In the genomic region with DNA sequence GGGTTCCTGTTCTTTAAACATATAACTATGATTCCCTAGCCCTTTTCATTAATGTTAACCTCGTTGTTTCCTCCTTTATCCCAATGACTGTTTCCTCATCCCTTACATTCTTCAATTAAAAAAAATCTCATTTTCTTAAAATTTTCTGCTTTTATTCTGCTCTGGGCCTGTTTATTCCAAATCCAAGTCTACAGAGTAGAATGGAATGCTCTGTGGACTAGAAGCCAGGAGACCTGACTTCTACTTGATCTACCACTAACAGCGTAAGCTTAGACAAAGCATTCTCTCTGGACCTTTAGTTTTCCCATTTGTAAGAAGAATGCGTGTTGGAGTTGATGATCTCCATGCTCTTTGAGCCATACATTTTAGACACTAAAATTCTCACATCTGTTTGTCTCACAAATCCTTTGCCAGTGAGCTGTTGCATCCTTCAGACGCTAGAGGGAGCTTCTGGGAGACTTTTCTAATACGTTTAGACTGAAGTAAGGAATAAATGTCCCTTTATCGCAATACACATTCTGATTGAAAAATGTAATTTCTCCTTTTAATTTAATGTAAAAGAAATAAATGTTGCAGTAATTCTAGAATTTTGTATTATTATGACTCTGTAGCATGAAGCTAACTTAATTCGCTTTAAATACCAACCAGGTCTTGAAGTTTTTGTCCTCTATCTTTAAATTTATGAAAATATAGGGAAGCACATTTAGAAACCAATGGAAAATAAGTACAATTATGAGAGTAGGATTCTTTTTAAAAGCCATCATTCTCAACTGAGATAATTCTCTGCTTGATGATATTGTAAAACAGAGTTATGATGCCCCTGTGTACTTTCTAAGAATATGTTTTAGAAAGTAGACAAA, we compare ENCODE assay signal across 8 cellular contexts. TPM values are rescaled to one million over a fixed set of nuclear protein-coding genes. Genes with fewer than 3 reads are reported as not detected.
DNase-seq lines count a peak whose midpoint lies in the region; ATAC-seq, FAIRE-seq and TF ChIP-seq lines count a peak whose summit lies in the region.

No MANE protein-coding gene starts in this region.

- CTCF ChIA-PET in AG04449 (lab: Yijun Ruan, JAX) (interaction anchor here (0.8 to 8.0 kb wide), 19 partner anchors 9 to 1561 kb away, joined by 3 to 140 read pairs (median 4); a partner anchor contains a TSS), endothelial cell of umbilical vein (lab: Charles Lee) (interaction anchor here (0.5 to 5.3 kb wide), 32 partner anchors 9 to 1564 kb away, joined by 3 to 120 read pairs (median 4); a partner anchor contains a TSS)

- DNase-seq in AG04449 (ENCODE audit: low read depth, low spot score) (peak; percentile 17), GM10266 (ENCODE audit: extremely low spot score) (peak; percentile 59), HFF-Myc (ENCODE audit: extremely low read depth, low read depth) (peak; percentile 44), MM.1S (peak; percentile 83), SK-MEL-5 (ENCODE audit: low read depth, low spot score) (peak; percentile 85), endothelial cell of umbilical vein (ENCODE audit: low read depth, low spot score) (peak; percentile 64), naive B cell (peak; percentile 19), ecto neural progenitor cell (ENCODE audit: low spot score) (no peak)

- TF ChIP-seq CTCF in AG04449 (IDR thresholded peaks at IDR 0.05; ENCODE audit: insufficient read depth, low read length, missing control alignments) (peak; percentile 77), GM10266 (IDR thresholded peaks at IDR 0.05; ENCODE audit: control insufficient read depth, insufficient read depth, low read depth, missing control alignments) (peak; percentile 98), HFF-Myc (IDR thresholded peaks at IDR 0.05; ENCODE audit: low read depth, low read length, missing control alignments) (peak; percentile 87), MM.1S (IDR thresholded peaks at IDR 0.05; ENCODE audit: low read length) (peak; percentile 98), endothelial cell of umbilical vein (IDR thresholded peaks at IDR 0.05; ENCODE audit: extremely low read depth in 1 of 2, insufficient read depth in 1 of 2, low read depth in 1 of 2, low read length in 2 of 2) (peak; percentile 77 to 78)

- H3K4me3 ChIP-seq in AG04449 (ENCODE audit: low read depth, low read length) (no peak overlapping the region), HFF-Myc (replicated peaks; ENCODE audit: low read depth, low read length) (no peak overlapping the region), MM.1S (ENCODE audit: low read length) (no peak overlapping the region), endothelial cell of umbilical vein (replicated peaks in 1 of 3; ENCODE audit: insufficient read depth in 1 of 3, low read depth in 1 of 3, low read length in 3 of 3) (no peak overlapping the region)

- dilution Hi-C loops in endothelial cell of umbilical vein (cut with MboI; ENCODE audit: extremely low pct_ligation_motif_present, low sequenced_read_pairs) = no loop called here

- no peak overlapping the region for H3K27ac Mint-ChIP-seq in naive B cell

- H3K9me3 ChIP-seq in MM.1S (replicated peaks; ENCODE audit: insufficient read depth, low read length) (no peaks in the 10 kb centered on the region), endothelial cell of umbilical vein (replicated peaks; ENCODE audit: control insufficient read depth, insufficient read depth, low read length) (no peaks in the 10 kb centered on the region)

- H3K79me2 ChIP-seq in MM.1S (ENCODE audit: low read length) (no peaks in the 10 kb centered on the region), endothelial cell of umbilical vein (ENCODE audit: control insufficient read depth, insufficient read depth, low read length) (no peaks in the 10 kb centered on the region)

- no peaks in the 10 kb centered on the region for H3K4me1 Mint-ChIP-seq in naive B cell

- POLR2A ChIA-PET in AG04449 (lab: Yijun Ruan, JAX) (no interaction called here), endothelial cell of umbilical vein (lab: Charles Lee) (no interaction called here)

- H3K4me1 ChIP-seq in MM.1S (ENCODE audit: low read length) (no peaks in the 10 kb centered on the region), endothelial cell of umbilical vein (ENCODE audit: control insufficient read depth, extremely low read depth, insufficient read depth, low read length) (no peaks in the 10 kb centered on the region)

- H4K20me1 ChIP-seq in MM.1S (ENCODE audit: insufficient read depth, low read length) = no peaks in the 10 kb centered on the region
- no peaks in the 10 kb centered on the region for H4K20me1 ChIP-seq in endothelial cell of umbilical vein (replicated peaks; ENCODE audit: control insufficient read depth, extremely low read depth, insufficient read depth, low read length)

- peak; percentile 64 for FAIRE-seq in endothelial cell of umbilical vein (lab: Jason Lieb, UNC)

- H2AFZ ChIP-seq in MM.1S (ENCODE audit: low read length) (no peak overlapping the region), endothelial cell of umbilical vein (ENCODE audit: low read depth, low read length) (no peak overlapping the region)

- no peak overlapping the region for H3K27ac ChIP-seq in MM.1S (ENCODE audit: low read length)
- H3K27ac ChIP-seq in endothelial cell of umbilical vein (ENCODE audit: insufficient read depth, low read depth, low read length) = no peak overlapping the region

- intact Hi-C loops in endothelial cell of umbilical vein (cut with micrococcal nuclease) = loop anchor here (1.0 to 10.0 kb wide), 3 partner anchors 166 to 1560 kb away; no protein-coding TSS in a partner anchor

- H3K27me3 ChIP-seq in MM.1S (replicated peaks; ENCODE audit: insufficient read depth, low read length) = no peaks in the 10 kb centered on the region
- H3K27me3 ChIP-seq in endothelial cell of umbilical vein (ENCODE audit: control insufficient read depth in 2 of 2, insufficient read depth in 2 of 2, low read length in 2 of 2) = no peaks in the 10 kb centered on the region

- peaks cover 4 to 8% (median 6%) of the 10 kb centered on the region in 3 donors for H3K27me3 Mint-ChIP-seq in naive B cell

- H3K4me2 ChIP-seq in MM.1S (ENCODE audit: low read depth, low read length) = no peak overlapping the region
- H3K4me2 ChIP-seq in endothelial cell of umbilical vein (ENCODE audit: insufficient read depth, low read length) = no peak overlapping the region

- in situ Hi-C loops in SK-MEL-5 (cut with HindIII; ENCODE audit: low pct_unique_long_range_greater_than_20kb, low sequenced_read_pairs) = no loop called here

- no peaks in the 10 kb centered on the region for H3F3A ChIP-seq in MM.1S (ENCODE audit: insufficient read depth, low read length)

- H3K9me2 ChIP-seq in MM.1S (replicated peaks; ENCODE audit: insufficient read depth, low read length) = no peaks in the 10 kb centered on the region

- no peaks in the 10 kb centered on the region for H3K36me3 Mint-ChIP-seq in naive B cell

- H3K4me3 Mint-ChIP-seq in naive B cell = no peak overlapping the region

- no peaks in the 10 kb centered on the region for H3K36me3 ChIP-seq in MM.1S (replicated peaks; ENCODE audit: insufficient read depth, low read length)
- H3K36me3 ChIP-seq in endothelial cell of umbilical vein (ENCODE audit: control insufficient read depth in 2 of 2, extremely low read depth in 1 of 2, insufficient read depth in 2 of 2, low read length in 2 of 2) = no peaks in the 10 kb centered on the region

- H3K9ac ChIP-seq in MM.1S (ENCODE audit: low read length) = no peak overlapping the region
- no peak overlapping the region for H3K9ac ChIP-seq in endothelial cell of umbilical vein (replicated peaks; ENCODE audit: extremely low read depth, insufficient read depth, low read length)

- ATAC-seq in naive B cell (ENCODE audit: low read depth in 2 of 2) = no peak

- H3K9me1 ChIP-seq in endothelial cell of umbilical vein (replicated peaks; ENCODE audit: control insufficient read depth, extremely low read depth, insufficient read depth, low read length) = no peaks in the 10 kb centered on the region

- BruUV-seq in endothelial cell of umbilical vein (replicated peaks; lab: Mats Ljungman, UMichigan) = no TSS peak

- H3K9me3 Mint-ChIP-seq in naive B cell = no peaks in the 10 kb centered on the region

- no peak for TF ChIP-seq POLR2A in endothelial cell of umbilical vein (IDR thresholded peaks at IDR 0.05; ENCODE audit: low read depth, low read length)

TF ChIP-seq in endothelial cell of umbilical vein, 7 proteins besides CTCF, POLR2A, EP300 and RAD21:
- TF ChIP-seq FOS (IDR thresholded peaks at IDR 0.05; ENCODE audit: borderline replicate concordance, insufficient read depth, low read length) (no peak), JUN (IDR thresholded peaks at IDR 0.05; ENCODE audit: borderline replicate concordance, insufficient read depth, insufficient read length, low read depth) (no peak), POLR2AphosphoS5 (IDR thresholded peaks at IDR 0.05; ENCODE audit: insufficient read depth, low read depth, low read length) (no peak), EZH2 (IDR thresholded peaks at IDR 0.05; ENCODE audit: borderline replicate concordance, low read depth, low read length, severe bottlenecking) (no peak), MYC (IDR thresholded peaks at IDR 0.05; ENCODE audit: low read depth, low read length) (no peak)

RNA-seq across cellular contexts. Expression of a gene that starts 21.7 kb away (rescaled TPM):
- not detected in 2 replicates for total RNA-seq in SK-MEL-5 (2014; rRNA removed; shearing (Covaris generic))
- polyA plus RNA-seq in SK-MEL-5 (2015; cell fraction: cytosol; rRNA removed) = not detected in 2 replicates
- not detected in 2 replicates for polyA plus RNA-seq in SK-MEL-5 (2015; cell fraction: nucleus; rRNA removed)
- not detected in 2 replicates for total RNA-seq in endothelial cell of umbilical vein
- not detected in 2 replicates for polyA plus RNA-seq in endothelial cell of umbilical vein
- not detected in 2 replicates for polyA plus RNA-seq in endothelial cell of umbilical vein (2011; cell fraction: cytosol; rRNA removed)
- polyA plus RNA-seq in endothelial cell of umbilical vein (2011; cell fraction: nucleus; rRNA removed) = not detected in 2 replicates
- polyA plus RNA-seq in endothelial cell of umbilical vein (2012) = not detected in 2 replicates
- not detected in 2 replicates for polyA minus RNA-seq in endothelial cell of umbilical vein
- polyA minus RNA-seq in endothelial cell of umbilical vein (2011; cell fraction: cytosol; rRNA and poly(A)+ RNA removed) = not detected
- not detected in 2 replicates for polyA minus RNA-seq in endothelial cell of umbilical vein (2011; cell fraction: nucleus; rRNA and poly(A)+ RNA removed)
- polyA plus RNA-seq in naive B cell (ENCODE audit: low read depth in 6 of 6) = not detected
